1 cellular context compared by ENCODE assay signal in the genomic region with DNA sequence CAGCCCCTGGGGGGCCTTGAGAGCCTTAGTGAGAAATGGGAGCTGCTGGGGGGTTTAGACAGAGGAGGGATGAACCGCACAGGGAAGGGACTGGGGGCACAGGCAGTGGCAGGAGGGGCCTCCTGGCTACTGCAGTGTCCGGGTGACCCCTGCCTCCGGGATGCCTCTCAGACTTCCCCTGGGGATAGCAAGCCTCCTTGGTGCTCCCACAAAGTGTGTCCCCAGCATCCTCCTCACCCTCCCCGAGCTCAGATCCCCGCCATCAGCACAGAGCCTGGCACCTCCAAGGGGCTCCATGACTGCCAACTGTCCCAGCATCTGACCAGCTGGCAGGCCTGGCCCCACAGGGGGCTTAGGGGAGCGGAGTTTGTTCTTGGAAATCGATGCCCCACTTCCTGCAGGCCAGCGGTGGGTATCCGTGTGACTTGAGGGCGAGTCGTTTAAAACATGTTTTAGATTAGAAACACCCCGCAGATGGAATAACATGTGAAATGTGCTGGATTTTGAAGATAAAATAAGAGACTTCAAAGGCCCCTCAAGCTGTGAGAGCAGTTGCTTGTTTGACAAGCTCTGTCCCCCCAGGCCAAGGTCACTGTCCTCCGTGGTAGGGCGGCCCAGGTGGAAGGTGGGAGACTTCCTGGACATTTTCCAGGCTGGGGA.
TF ChIP-seq lines count a peak whose summit lies in the region.

No MANE protein-coding gene starts in this region.

TF ChIP-seq in HepG2, 621 proteins besides CTCF, POLR2A, EP300 and RAD21:
- TF ChIP-seq HNRNPL (IDR thresholded peaks at IDR 0.05; ENCODE audit: low read depth, low read length) (0 out of 2 replicates have a peak, but pooled peaks have one; percentile 42), ZBTB7B (CRISPR knock-in tag; IDR thresholded peaks at IDR 0.05) (peak; percentile 58; the same call in 1 of the 2 replicates), FOXK2 (IDR thresholded peaks at IDR 0.05) (no peak), NFATC3 (CRISPR knock-in tag; IDR thresholded peaks at IDR 0.05) (no peak), ZNF263 (CRISPR knock-in tag; IDR thresholded peaks at IDR 0.05) (peak; percentile 70), PAXIP1 (CRISPR knock-in tag; conservative IDR thresholded peaks at IDR 0.05) (0 out of 2 replicates have a peak, but pooled peaks have one; percentile 22), RARA (CRISPR knock-in tag; IDR thresholded peaks at IDR 0.05) (0 out of 2 replicates have a peak, but pooled peaks have one; percentile 24), BCL6 (CRISPR knock-in tag; IDR thresholded peaks at IDR 0.05) (0 out of 2 replicates have a peak, but pooled peaks have one; percentile 28)
- TF ChIP-seq, protein P1, sequence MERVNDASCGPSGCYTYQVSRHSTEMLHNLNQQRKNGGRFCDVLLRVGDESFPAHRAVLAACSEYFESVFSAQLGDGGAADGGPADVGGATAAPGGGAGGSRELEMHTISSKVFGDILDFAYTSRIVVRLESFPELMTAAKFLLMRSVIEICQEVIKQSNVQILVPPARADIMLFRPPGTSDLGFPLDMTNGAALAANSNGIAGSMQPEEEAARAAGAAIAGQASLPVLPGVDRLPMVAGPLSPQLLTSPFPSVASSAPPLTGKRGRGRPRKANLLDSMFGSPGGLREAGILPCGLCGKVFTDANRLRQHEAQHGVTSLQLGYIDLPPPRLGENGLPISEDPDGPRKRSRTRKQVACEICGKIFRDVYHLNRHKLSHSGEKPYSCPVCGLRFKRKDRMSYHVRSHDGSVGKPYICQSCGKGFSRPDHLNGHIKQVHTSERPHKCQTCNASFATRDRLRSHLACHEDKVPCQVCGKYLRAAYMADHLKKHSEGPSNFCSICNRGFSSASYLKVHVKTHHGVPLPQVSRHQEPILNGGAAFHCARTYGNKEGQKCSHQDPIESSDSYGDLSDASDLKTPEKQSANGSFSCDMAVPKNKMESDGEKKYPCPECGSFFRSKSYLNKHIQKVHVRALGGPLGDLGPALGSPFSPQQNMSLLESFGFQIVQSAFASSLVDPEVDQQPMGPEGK (CRISPR knock-in tag; IDR thresholded peaks at IDR 0.05) = 0 out of 2 replicates have a peak, but pooled peaks have one; percentile 32
